Comparison of ENCODE assay signal across 24 cellular contexts in genomic region chr13:30353601-30354000, GRCh38.
"Had no signal": no experiment of that assay in that cellular context is flagged by ENCODE, and none has a peak within 500 bp of the region (broad histone marks: within the 10 kb centered on the region; RNA-seq: fewer than 3 reads in every experiment).

No MANE protein-coding gene starts in this region.

- FAIRE-seq: astrocyte, RCC 7860 had no signal

- H3K27ac ChIP-seq: VCaP had no signal

- ATAC-seq: activated CD4-positive, alpha-beta T cell treated with anti-CD3 and anti-CD28 coated beads for 36 hours; activated T-helper 17 cell treated with anti-CD3 and anti-CD28 coated beads, Interleukin-2, amount 50 U/mL, for 72 hours; PC-3 had no signal

- DNase-seq: activated CD4-positive, alpha-beta memory T cell treated with anti-CD3 and anti-CD28 coated beads, Interleukin-2, amount 10 ng/mL, durations not matched to agents 7 days and 5 days; activated CD4-positive, alpha-beta T cell treated with anti-CD3 and anti-CD28 coated beads for 36 hours; activated CD4-positive, alpha-beta T cell treated with anti-CD3 and anti-CD28 coated beads, Interleukin-2, amount 50 U/mL, for 1 hour; activated gamma-delta T cell; activated naive CD4-positive, alpha-beta T cell treated with anti-CD3 and anti-CD28 coated beads for 36 hours; activated T-cell treated with anti-CD3 and anti-CD28 coated beads for 4 hours; activated T-cell treated with anti-CD3 and anti-CD28 coated beads, Interleukin-2, amount 50 U/mL, for 48 hours; amygdala; NCI-H1092 treated with DMSO at 0.1 percent for 48 hours; NCI-H1417 treated with DMSO at 0.1 percent for 48 hours; NCI-H1694; NCI-H2029; NCI-H2107; NCI-H2171 treated with DMSO at 0.1 percent for 48 hours; NCI-H226; NCI-H69; NK-92 treated with Interleukin-12 subunit alpha and Interleukin-12 subunit beta, amount 100 ng/mL, for 24 hours; PC-3; SHP77 treated with DMSO at 0.1 percent for 48 hours; T-helper 1 cell had no signal
